In genomic region chr15:68543546-68544008, GRCh38 we compare ENCODE assay signal across 1 cellular context.
TF ChIP-seq lines count a peak whose summit lies in the region.

No MANE protein-coding gene starts in this region.

TF ChIP-seq in IMR-90, 13 proteins besides CTCF, POLR2A, EP300 and RAD21:
- TF ChIP-seq RCOR1 (IDR thresholded peaks at IDR 0.05; ENCODE audit: insufficient replicate concordance, low read length) (no peak), MXI1 (IDR thresholded peaks at IDR 0.05; ENCODE audit: borderline replicate concordance, low read depth, low read length) (no peak), FOS (IDR thresholded peaks at IDR 0.05; ENCODE audit: low read depth, low read length) (no peak), NFE2L2 (IDR thresholded peaks at IDR 0.05; ENCODE audit: low read depth, low read length) (no peak), CHD1 (IDR thresholded peaks at IDR 0.05; ENCODE audit: low read depth, low read length) (no peak), ELK1 (IDR thresholded peaks at IDR 0.05; ENCODE audit: borderline replicate concordance, low read depth, low read length) (no peak), MAZ (IDR thresholded peaks at IDR 0.05; ENCODE audit: borderline replicate concordance, low read depth, low read length) (no peak), USF2 (IDR thresholded peaks at IDR 0.05; ENCODE audit: low read depth, low read length) (no peak), RFX5 (IDR thresholded peaks at IDR 0.05; ENCODE audit: low read depth, low read length) (no peak), BHLHE40 (IDR thresholded peaks at IDR 0.05; ENCODE audit: low read depth, low read length) (no peak), SMC3 (IDR thresholded peaks at IDR 0.05; ENCODE audit: low read depth, low read length) (no peak), CEBPB (IDR thresholded peaks at IDR 0.05; ENCODE audit: low read depth, low read length) (no peak), MAFK (IDR thresholded peaks at IDR 0.05; ENCODE audit: low read depth, low read length) (no peak)
